Comparison of ENCODE assay signal across 34 cellular contexts in the genomic region with DNA sequence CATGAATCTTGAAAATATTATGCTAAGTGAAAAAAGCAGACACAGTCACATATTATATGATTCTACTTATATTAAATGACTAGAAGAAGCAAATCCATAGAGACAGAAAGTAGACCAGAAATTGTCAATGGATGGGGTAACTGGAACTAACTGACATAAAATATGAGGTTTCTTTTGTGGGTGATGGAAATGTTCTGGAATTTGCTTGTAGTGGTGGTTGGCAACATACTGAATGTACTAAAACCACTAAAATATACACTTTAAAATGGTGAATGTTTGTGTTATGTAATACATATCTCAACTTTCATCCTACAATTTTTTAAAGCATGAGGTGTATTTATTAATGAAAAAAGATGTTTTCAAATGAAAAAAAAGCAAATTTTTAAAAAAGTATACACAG. TPM values are rescaled to one million over a fixed set of nuclear protein-coding genes. Genes with fewer than 3 reads are reported as not detected.
A peak's percentile ranks its signal among the peaks of the same experiment; 100 is the strongest.
DNase-seq lines count a peak whose midpoint lies in the region; ATAC-seq, FAIRE-seq and TF ChIP-seq lines count a peak whose summit lies in the region.
"Had no signal": no experiment of that assay in that cellular context is flagged by ENCODE, and none has a peak within 500 bp of the region (broad histone marks: within the 10 kb centered on the region; RNA-seq: fewer than 3 reads in every experiment).

No MANE protein-coding gene starts in this region.

- no peak for TF ChIP-seq CTCF in AG10803 (conservative IDR thresholded peaks at IDR 0.05; ENCODE audit: low read length)
- no peak for TF ChIP-seq CTCF in astrocyte (IDR thresholded peaks at IDR 0.05; ENCODE audit: insufficient read depth, low read depth, low read length)
- no peak for TF ChIP-seq CTCF in gastroesophageal sphincter (IDR thresholded peaks at IDR 0.05)
- TF ChIP-seq CTCF in GM23338 (conservative IDR thresholded peaks at IDR 0.05; ENCODE audit: low read depth in 2 of 2): no peak

- H3K9me3 ChIP-seq in astrocyte (ENCODE audit: insufficient read depth, low read depth, low read length) (no peaks in the 10 kb centered on the region), gastroesophageal sphincter (no peaks in the 10 kb centered on the region)
- H3K9me3 ChIP-seq: colonic mucosa, left lung, ovary, right atrium auricular region, SJSA1, spleen, thyroid gland had no signal

- H3K27ac Mint-ChIP-seq in astrocyte (ENCODE audit: unreplicated experiment) (no peak overlapping the region), GM23338 (no peak overlapping the region)
- H3K27ac Mint-ChIP-seq: brain, nephron had no signal

- H3K4me1 ChIP-seq in astrocyte (ENCODE audit: insufficient read depth, low read length): no peaks in the 10 kb centered on the region
- peaks cover 0 to 53% (median 11%) of the 10 kb centered on the region in 3 donors for H3K4me1 ChIP-seq in gastroesophageal sphincter
- H3K4me1 ChIP-seq in GM23338 (ENCODE audit: insufficient read depth): peaks cover 23% of the 10 kb centered on the region
- H3K4me1 ChIP-seq: foreskin keratinocyte had no signal

- ATAC-seq in gastroesophageal sphincter: no peak
- ATAC-seq in GM23338: no peak
- ATAC-seq: foreskin keratinocyte, left lung had no signal

- H3K4me3 Mint-ChIP-seq in astrocyte (ENCODE audit: unreplicated experiment): no peak overlapping the region
- H3K4me3 Mint-ChIP-seq in GM23338: no peak overlapping the region
- H3K4me3 Mint-ChIP-seq: activated naive CD4-positive, alpha-beta T cell treated with anti-CD3 and anti-CD28 coated beads for 36 hours; brain; nephron; stimulated activated naive CD8-positive, alpha-beta T cell treated with anti-CD3 and anti-CD28 coated beads, Interleukin-15, Interleukin-2, amounts not matched to agents 100 ng/mL and 50 ng/mL, for 24 hours had no signal

- H3K36me3 ChIP-seq in astrocyte (ENCODE audit: insufficient read depth, low read length): no peaks in the 10 kb centered on the region
- no peaks in the 10 kb centered on the region for H3K36me3 ChIP-seq in gastroesophageal sphincter
- H3K36me3 ChIP-seq in GM23338 (ENCODE audit: insufficient read depth): no peaks in the 10 kb centered on the region
- H3K36me3 ChIP-seq: colonic mucosa, left lung, ovary, right atrium auricular region, SJSA1, thyroid gland had no signal

- no peak overlapping the region for H3K9ac ChIP-seq in astrocyte (ENCODE audit: low read length)
- H3K9ac ChIP-seq: BLaER1 treated with 17β-estradiol and CSF1 and Interleukin-3, amounts not matched to agents 10 nM and 100 nM had no signal

- H3F3A ChIP-seq in GM23338 (replicated peaks; ENCODE audit: low read depth): no peaks in the 10 kb centered on the region

- H2AFZ ChIP-seq in astrocyte (ENCODE audit: low read depth, low read length) (no peak overlapping the region), GM23338 (no peak overlapping the region)
- H2AFZ ChIP-seq: hepatocyte had no signal

- no peak for FAIRE-seq in astrocyte (lab: Jason Lieb, UNC)
- FAIRE-seq: D721Med, TTC549 had no signal

- H3K27me3 ChIP-seq in astrocyte (ENCODE audit: insufficient read depth, low read length): no peaks in the 10 kb centered on the region
- no peaks in the 10 kb centered on the region for H3K27me3 ChIP-seq in gastroesophageal sphincter
- no peaks in the 10 kb centered on the region for H3K27me3 ChIP-seq in GM23338 (ENCODE audit: insufficient read depth)
- H3K27me3 ChIP-seq: BLaER1 treated with 17β-estradiol and CSF1 and Interleukin-3, amounts not matched to agents 10 nM and 100 nM; colonic mucosa; foreskin keratinocyte; hepatocyte; left lung; ovary; right atrium auricular region; SJSA1; spleen; thyroid gland had no signal

- H3K79me2 ChIP-seq in astrocyte (ENCODE audit: insufficient read depth, low read length): peaks cover 53% of the 10 kb centered on the region
- peaks cover 19% of the 10 kb centered on the region for H3K79me2 ChIP-seq in GM23338 (replicated peaks; ENCODE audit: insufficient read depth)

- no peak for TF ChIP-seq POLR2A in gastroesophageal sphincter (IDR thresholded peaks at IDR 0.05)

- H3K4me2 ChIP-seq in astrocyte (ENCODE audit: low read length) (no peak overlapping the region), GM23338 (no peak overlapping the region)
- H3K4me2 ChIP-seq: BLaER1 treated with 17β-estradiol and CSF1 and Interleukin-3, amounts not matched to agents 10 nM and 100 nM; hepatocyte had no signal

- H3K4me3 ChIP-seq in AG10803 (ENCODE audit: low read length): no peak overlapping the region
- no peak overlapping the region for H3K4me3 ChIP-seq in astrocyte (ENCODE audit: insufficient read depth, low read depth, low read length)
- H3K4me3 ChIP-seq in gastroesophageal sphincter: no peak overlapping the region
- no peak overlapping the region for H3K4me3 ChIP-seq in GM23338
- H3K4me3 ChIP-seq: BLaER1 treated with 17β-estradiol and CSF1 and Interleukin-3, amounts not matched to agents 10 nM and 100 nM; colonic mucosa; hepatocyte; left lung; ovary; right atrium auricular region; SJSA1; spleen; thyroid gland had no signal

- H3K4me1 Mint-ChIP-seq in astrocyte (ENCODE audit: low read depth, unreplicated experiment) (peaks cover 22% of the 10 kb centered on the region), GM23338 (peaks cover 17% of the 10 kb centered on the region)

- H3K9me3 Mint-ChIP-seq in astrocyte (ENCODE audit: unreplicated experiment) (no peaks in the 10 kb centered on the region), GM23338 (no peaks in the 10 kb centered on the region)
- H3K9me3 Mint-ChIP-seq: activated naive CD4-positive, alpha-beta T cell treated with anti-CD3 and anti-CD28 coated beads for 36 hours; brain; nephron; stimulated activated naive CD8-positive, alpha-beta T cell treated with anti-CD3 and anti-CD28 coated beads, Interleukin-15, Interleukin-2, amounts not matched to agents 100 ng/mL and 50 ng/mL, for 24 hours had no signal

- DNase-seq in AG10803 (ENCODE audit: low read depth): peak; percentile 24
- peak; percentile 3 for DNase-seq in ELR (ENCODE audit: low read depth)
- peak; percentile 32 for DNase-seq in astrocyte (ENCODE audit: low read depth)
- peak; percentile 77 for DNase-seq in fibroblast of peridontal ligament (ENCODE audit: extremely low read depth)
- DNase-seq in stimulated activated CD8-positive, alpha-beta memory T cell treated with anti-CD3 and anti-CD28 coated beads, Interleukin-4, amount 100 ng/mL, for 48 hours: no peak
- DNase-seq in amniotic stem cell (lab: John Stamatoyannopoulos, UW): no peak
- no peak for DNase-seq in GM23338 (ENCODE audit: low spot score)
- DNase-seq: activated CD4-positive, CD25-positive, alpha-beta regulatory T cell treated with anti-CD3 and anti-CD28 coated beads, Interleukin-2, amount 50 U/mL, for 72 hours; activated CD8-positive, alpha-beta memory T cell treated with anti-CD3 and anti-CD28 coated beads for 24 hours; activated naive CD4-positive, alpha-beta T cell treated with anti-CD3 and anti-CD28 coated beads for 36 hours; activated T-cell treated with anti-CD3 and anti-CD28 coated beads, Interleukin-2, amount 50 U/mL, for 1 hour; colonic mucosa; foreskin keratinocyte; HCEC 1CT; Karpas-422; left lung; NCI-H1694; NCI-H2171 treated with DMSO at 0.1 percent for 48 hours; NCI-H524; ovary; spleen; stimulated activated CD4-positive, alpha-beta T cell treated with anti-CD3 and anti-CD28 coated beads, Interleukin-4, amount 100 ng/mL, for 24 hours; T-helper 1 cell; thyroid gland had no signal

- no peak for TF ChIP-seq EP300 in gastroesophageal sphincter (IDR thresholded peaks at IDR 0.05)

- H3K27me3 Mint-ChIP-seq in astrocyte (ENCODE audit: low read depth, unreplicated experiment) (no peaks in the 10 kb centered on the region), GM23338 (ENCODE audit: insufficient read depth, low read depth, poor library complexity) (no peaks in the 10 kb centered on the region)
- H3K27me3 Mint-ChIP-seq: brain; stimulated activated naive CD8-positive, alpha-beta T cell treated with anti-CD3 and anti-CD28 coated beads, Interleukin-15, Interleukin-2, amounts not matched to agents 100 ng/mL and 50 ng/mL, for 24 hours had no signal

- H4K20me1 ChIP-seq in astrocyte (ENCODE audit: insufficient read depth, low read length) (peaks cover 15% of the 10 kb centered on the region), GM23338 (replicated peaks; ENCODE audit: insufficient read depth) (no peaks in the 10 kb centered on the region)

- no peaks in the 10 kb centered on the region for H3K9me2 ChIP-seq in GM23338 (ENCODE audit: insufficient read depth)

- H3K27ac ChIP-seq in astrocyte (ENCODE audit: low read depth, low read length): no peak overlapping the region
- no peak overlapping the region for H3K27ac ChIP-seq in gastroesophageal sphincter
- no peak overlapping the region for H3K27ac ChIP-seq in GM23338 (ENCODE audit: low read depth)
- H3K27ac ChIP-seq: BLaER1 treated with 17β-estradiol and CSF1 and Interleukin-3, amounts not matched to agents 10 nM and 100 nM; colonic mucosa; foreskin keratinocyte; hepatocyte; left lung; ovary; right atrium auricular region; SJSA1; spleen; thyroid gland had no signal

- H3K36me3 Mint-ChIP-seq in astrocyte (ENCODE audit: low read depth, unreplicated experiment): no peaks in the 10 kb centered on the region
- no peaks in the 10 kb centered on the region for H3K36me3 Mint-ChIP-seq in GM23338 (ENCODE audit: low read depth)

TF ChIP-seq in GM23338, 12 proteins besides CTCF, POLR2A, EP300 and RAD21:
- no peak for TF ChIP-seq EZH2phosphoT487 (IDR thresholded peaks at IDR 0.05; ENCODE audit: unreplicated experiment)
- TF ChIP-seq NANOG (IDR thresholded peaks at IDR 0.05; ENCODE audit: borderline replicate concordance): no peak
- TF ChIP-seq CREB1 (CRISPR knock-in tag; IDR thresholded peaks at IDR 0.05; ENCODE audit: low read depth): no peak
- TF ChIP-seq EZH2 (IDR thresholded peaks at IDR 0.05; ENCODE audit: low read depth, unreplicated experiment): no peak
- no peak for TF ChIP-seq JUNB (IDR thresholded peaks at IDR 0.05; ENCODE audit: unreplicated experiment)

RNA-seq across cellular contexts. Expression of gene CNOT6L, which starts 14.7 kb away (rescaled TPM):
- total RNA-seq in astrocyte (33.4 and 34.0 TPM in 2 replicates), gastroesophageal sphincter (10 to 100 TPM; 21.0 to 24.8 (median 22.3) TPM)
- total RNA-seq in GM23338 (2014; rRNA removed; shearing (Covaris generic)): 13.9 and 15.5 TPM in 2 replicates
- 3.2 TPM in 2 replicates for polyA plus RNA-seq in GM23338 (2016; fragmentation: Nextera tagmentation; extraction: Ambion mirVana)

RNA-seq across cellular contexts. Expression of gene MRPL1, which starts 58.2 kb away (rescaled TPM):
- total RNA-seq in astrocyte (31.7 and 33.2 TPM in 2 replicates), gastroesophageal sphincter (10 to 100 TPM; 17.1 to 25.6 (median 20.4) TPM)
- 29.2 and 64.4 TPM in 2 replicates for total RNA-seq in GM23338 (2014; rRNA removed; shearing (Covaris generic))
- polyA plus RNA-seq in GM23338 (2016; fragmentation: Nextera tagmentation; extraction: Ambion mirVana): 45.7 and 46.5 TPM in 2 replicates

Comparison
In these comparisons a context has a peak if more than half of its experiments do, and no peak if none do; other contexts are left out.
1. DNase-seq: peak in AG10803 (single experiment), ELR (single experiment), astrocyte (single experiment) and fibroblast of peridontal ligament (single experiment); none in stimulated activated CD8-positive, alpha-beta memory T cell treated with anti-CD3 and anti-CD28 coated beads, Interleukin-4, amount 100 ng/mL, for 48 hours (single experiment), amniotic stem cell (single experiment) and GM23338 (single experiment).